ENCODE assay signal across 8 cellular contexts in genomic region chr22:31951201-31952093, GRCh38. TPM values are rescaled to one million over a fixed set of nuclear protein-coding genes. Genes with fewer than 3 reads are reported as not detected.
DNase-seq lines count a peak whose midpoint lies in the region; ATAC-seq, FAIRE-seq and TF ChIP-seq lines count a peak whose summit lies in the region.

No MANE protein-coding gene starts in this region.

- H3K4me1 ChIP-seq in DND-41 (ENCODE audit: insufficient read depth, low read length) (peaks cover 22% of the 10 kb centered on the region), psoas muscle (peaks cover 58% of the 10 kb centered on the region)

- no peak for DNase-seq in DND-41
- DNase-seq in T-helper 2 cell treated with Interferon-gamma antibody and Interleukin-4, amounts not matched to agents 5 μg/mL and 100 μg/mL, for 36 hours (ENCODE audit: low spot score), result peak; percentile 32
- DNase-seq in epithelial cell of prostate (ENCODE audit: low read depth, low spot score), result no peak
- DNase-seq in psoas muscle, result no peak
- DNase-seq in medulla oblongata (ENCODE audit: extremely low spot score), result no peak
- no peak for DNase-seq in H54 (ENCODE audit: insufficient read length, low spot score)
- DNase-seq in A172 (ENCODE audit: low spot score), result no peak

- peak overlapping the region; percentile 35 for H3K4me3 Mint-ChIP-seq in T-helper 2 cell treated with Interferon-gamma antibody and Interleukin-4, amounts not matched to agents 5 μg/mL and 100 μg/mL, for 36 hours

- peaks cover 55% of the 10 kb centered on the region for H3K4me1 Mint-ChIP-seq in T-helper 2 cell treated with Interferon-gamma antibody and Interleukin-4, amounts not matched to agents 5 μg/mL and 100 μg/mL, for 36 hours (ENCODE audit: low read depth)

- 85 to 89% (median 89%) methylated on average over 8 of the region's 8 CpGs for WGBS in psoas muscle, 3 donors

- ATAC-seq in DND-41 (ENCODE audit: insufficient read depth, low read depth) (no peak), psoas muscle (no peak), HG02763 (IDR thresholded peaks at IDR 0.05; ENCODE audit: unreplicated experiment) (no peak)

- intact Hi-C loops in psoas muscle (cut with DNase I), result no loop called here

- H2AFZ ChIP-seq in DND-41 (ENCODE audit: low read depth, low read length), result no peak overlapping the region

- H3K9me3 Mint-ChIP-seq in T-helper 2 cell treated with Interferon-gamma antibody and Interleukin-4, amounts not matched to agents 5 μg/mL and 100 μg/mL, for 36 hours, result no peaks in the 10 kb centered on the region

- H3K79me2 ChIP-seq in DND-41 (ENCODE audit: insufficient read depth, low read length), result peaks cover 93% of the 10 kb centered on the region

- H3K27me3 ChIP-seq in DND-41 (ENCODE audit: insufficient read depth, low read length, poor library complexity), result no peaks in the 10 kb centered on the region
- no peaks in the 10 kb centered on the region for H3K27me3 ChIP-seq in psoas muscle (ENCODE audit: insufficient read depth in 3 of 3, low read length in 2 of 3)

- H3K4me3 ChIP-seq in DND-41 (ENCODE audit: low read depth in 1 of 2, low read length in 2 of 2), result no peak overlapping the region
- H3K4me3 ChIP-seq in psoas muscle, result no peak overlapping the region

- H3K27me3 Mint-ChIP-seq in T-helper 2 cell treated with Interferon-gamma antibody and Interleukin-4, amounts not matched to agents 5 μg/mL and 100 μg/mL, for 36 hours (ENCODE audit: low read depth), result no peaks in the 10 kb centered on the region

- peaks cover 91% of the 10 kb centered on the region for H4K20me1 ChIP-seq in DND-41 (ENCODE audit: insufficient read depth, low read length)

- peak overlapping the region; percentile 64 for H3K27ac Mint-ChIP-seq in T-helper 2 cell treated with Interferon-gamma antibody and Interleukin-4, amounts not matched to agents 5 μg/mL and 100 μg/mL, for 36 hours

- no peak overlapping the region for H3K9ac ChIP-seq in DND-41 (ENCODE audit: low read depth, low read length)

- TF ChIP-seq CTCF in DND-41 (IDR thresholded peaks at IDR 0.05; ENCODE audit: borderline replicate concordance, extremely low read depth, low read length, poor library complexity, severe bottlenecking) (no peak), psoas muscle (IDR thresholded peaks at IDR 0.05) (no peak)

- no peak for FAIRE-seq in H54 (lab: Jason Lieb, UNC)

- no peak for TF ChIP-seq POLR2A in H54 (IDR thresholded peaks at IDR 0.05; ENCODE audit: low read depth, low read length)

- H3K27ac ChIP-seq in DND-41 (ENCODE audit: low read length) (no peak overlapping the region), epithelial cell of prostate (peak overlapping the region; percentile 75), psoas muscle (peak overlapping the region; percentile 75)

- peaks cover 90% of the 10 kb centered on the region for H3K36me3 ChIP-seq in DND-41 (ENCODE audit: insufficient read depth, low read length)
- peaks cover 2 to 44% of the 10 kb centered on the region in 2 donors for H3K36me3 ChIP-seq in psoas muscle (ENCODE audit: insufficient read depth in 1 of 2, low read depth in 1 of 2)

- peak overlapping the region; percentile 1; the same call in 1 of the 2 replicates for H3K4me2 ChIP-seq in DND-41 (ENCODE audit: insufficient read depth, low read length)

- peaks cover 66% of the 10 kb centered on the region for H3K36me3 Mint-ChIP-seq in T-helper 2 cell treated with Interferon-gamma antibody and Interleukin-4, amounts not matched to agents 5 μg/mL and 100 μg/mL, for 36 hours (ENCODE audit: low read depth)

- H3K9me3 ChIP-seq in DND-41 (ENCODE audit: insufficient read depth, low read length, severe bottlenecking) (no peaks in the 10 kb centered on the region), psoas muscle (no peaks in the 10 kb centered on the region)

RNA-seq across cellular contexts. Expression of gene YWHAH, which starts 7.1 kb away (rescaled TPM):
- total RNA-seq in psoas muscle, result 100 to 1,000 TPM in 1 of 4 donors, 10 to 100 TPM in 3; 47.8 to 116 (median 53.0) TPM
- 100 to 1,000 TPM in 1 of 3 donors, 10 to 100 TPM in 2; 48.4 to 133 (median 71.9) TPM for polyA plus RNA-seq in psoas muscle
- 176 and 188 TPM in 2 replicates for total RNA-seq in A172 (2014; rRNA removed; shearing (Covaris generic))
